In the genomic region with DNA sequence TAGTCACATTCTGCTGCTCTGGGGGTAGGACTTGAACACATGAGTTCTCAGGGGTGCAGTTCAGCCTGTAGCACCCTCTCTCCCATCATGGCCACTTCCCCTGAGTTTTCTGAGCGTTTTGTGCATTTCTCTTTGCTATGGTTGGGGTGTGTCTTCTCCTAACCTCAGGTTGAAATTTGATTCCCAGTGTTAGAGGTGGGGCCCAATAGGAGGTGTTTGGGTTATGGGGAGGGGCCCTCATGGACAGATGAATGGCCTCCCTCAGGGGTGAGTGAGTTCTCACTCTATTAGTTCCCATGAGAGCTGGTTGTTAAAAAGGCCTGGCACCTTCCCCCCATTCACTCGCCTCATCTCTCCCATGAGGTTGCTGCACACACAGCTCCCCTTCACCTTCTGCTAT, we compare ENCODE assay signal across 31 cellular contexts.
DNase-seq lines count a peak whose midpoint lies in the region; ATAC-seq, FAIRE-seq and TF ChIP-seq lines count a peak whose summit lies in the region.
"Had no signal": no experiment of that assay in that cellular context is flagged by ENCODE, and none has a peak within 500 bp of the region (broad histone marks: within the 10 kb centered on the region; RNA-seq: fewer than 3 reads in every experiment).

No MANE protein-coding gene starts in this region.

- no peak for DNase-seq in right atrium auricular region (ENCODE audit: low spot score)
- no peak for DNase-seq in cardiac septum (ENCODE audit: low spot score)
- no peak for DNase-seq in astrocyte (ENCODE audit: low read depth)
- no peak for DNase-seq in fibroblast of lung (ENCODE audit: low read depth in 2 of 2)
- DNase-seq in NCI-H526 (lab: John Stamatoyannopoulos, UW) = no peak
- no peak for DNase-seq in stimulated activated CD4-positive, alpha-beta T cell treated with anti-CD3 and anti-CD28 coated beads, Interleukin-4, amount 100 ng/mL, for 4 hours
- no peak for DNase-seq in T-helper 17 cell
- DNase-seq: activated CD4-positive, alpha-beta T cell treated with anti-CD3 and anti-CD28 coated beads, Interleukin-2, amount 50 U/mL, for 48 hours; activated naive CD8-positive, alpha-beta T cell treated with anti-CD3 and anti-CD28 coated beads, Interleukin-2, amount 50 U/mL, for 24 hours; activated T-cell treated with anti-CD3 and anti-CD28 coated beads, Interleukin-2, amount 50 U/mL, for 48 hours; AML-193; body of pancreas; CD4-positive, alpha-beta T cell; DND-41; effector CD4-positive, alpha-beta T cell; glutamatergic neuron; islet precursor cell; midbrain; naive B cell; NCI-H1092 treated with DMSO at 0.1 percent for 48 hours; NCI-H187; NCI-H2171 treated with DMSO at 0.1 percent for 48 hours; NCI-H510A; nucleus accumbens; small intestine; stimulated activated naive CD8-positive, alpha-beta T cell treated with anti-CD3 and anti-CD28 coated beads, Interleukin-15, Interleukin-2, amounts not matched to agents 100 U/mL and 50 U/mL, for 24 hours; testis had no signal

- H3K27ac ChIP-seq in right atrium auricular region (peak overlapping the region; percentile 76 to 84), astrocyte (ENCODE audit: low read depth, low read length) (peak overlapping the region; percentile 89), fibroblast of lung (ENCODE audit: insufficient read depth, low read length) (peak overlapping the region; percentile 6)
- H3K27ac ChIP-seq: A549, body of pancreas, testis had no signal

- H3K4me3 Mint-ChIP-seq in astrocyte (ENCODE audit: unreplicated experiment) = no peak overlapping the region
- H3K4me3 Mint-ChIP-seq in T-helper 17 cell = no peak overlapping the region
- H3K4me3 Mint-ChIP-seq: activated naive CD8-positive, alpha-beta T cell treated with anti-CD3 and anti-CD28 coated beads, Interleukin-2, amount 50 U/mL, for 24 hours; CD4-positive, alpha-beta T cell; naive B cell had no signal

- H3K9ac ChIP-seq in astrocyte (ENCODE audit: low read length) (peak overlapping the region; percentile 18), fibroblast of lung (ENCODE audit: insufficient read depth, low read length) (no peak overlapping the region)

- H3K4me3 ChIP-seq in right atrium auricular region = no peak overlapping the region
- no peak overlapping the region for H3K4me3 ChIP-seq in astrocyte (ENCODE audit: insufficient read depth, low read depth, low read length)
- H3K4me3 ChIP-seq in fibroblast of lung (replicated peaks in 1 of 4; ENCODE audit: control extremely low read depth in 1 of 4, insufficient read depth in 1 of 4, low read depth in 3 of 4, low read length in 4 of 4) = no peak overlapping the region
- H3K4me3 ChIP-seq: A549, body of pancreas, testis had no signal

- H3K9me3 ChIP-seq in right atrium auricular region (no peaks in the 10 kb centered on the region), astrocyte (ENCODE audit: insufficient read depth, low read depth, low read length) (peaks cover 3% of the 10 kb centered on the region), fibroblast of lung (ENCODE audit: control insufficient read depth, insufficient read depth, low read depth, low read length) (no peaks in the 10 kb centered on the region), T-helper 17 cell (ENCODE audit: control insufficient read depth, low read length, poor library complexity, severe bottlenecking) (no peaks in the 10 kb centered on the region)
- H3K9me3 ChIP-seq: body of pancreas, testis had no signal

- TF ChIP-seq CTCF in right atrium auricular region (IDR thresholded peaks at IDR 0.05) (no peak), astrocyte (IDR thresholded peaks at IDR 0.05; ENCODE audit: insufficient read depth, low read depth, low read length) (no peak), fibroblast of lung (conservative IDR thresholded peaks at IDR 0.05 in 1 of 2, IDR thresholded peaks at IDR 0.05 in 1 of 2; ENCODE audit: low read depth in 1 of 2, low read length in 2 of 2) (no peak)

- no peaks in the 10 kb centered on the region for H3K27me3 ChIP-seq in right atrium auricular region
- H3K27me3 ChIP-seq in astrocyte (ENCODE audit: insufficient read depth, low read length) = no peaks in the 10 kb centered on the region
- H3K27me3 ChIP-seq in fibroblast of lung (ENCODE audit: control insufficient read depth, insufficient read depth, low read length) = no peaks in the 10 kb centered on the region
- H3K27me3 ChIP-seq: testis had no signal

- H3K4me1 ChIP-seq in right atrium auricular region = peaks cover 0 to 16% of the 10 kb centered on the region in 2 donors
- H3K4me1 ChIP-seq in astrocyte (ENCODE audit: insufficient read depth, low read length) = peaks cover 39% of the 10 kb centered on the region
- peaks cover 18% of the 10 kb centered on the region for H3K4me1 ChIP-seq in fibroblast of lung (ENCODE audit: control insufficient read depth, extremely low read depth, insufficient read depth, low read length)
- H3K4me1 ChIP-seq: body of pancreas, testis had no signal

- H3K36me3 Mint-ChIP-seq in astrocyte (ENCODE audit: low read depth, unreplicated experiment) (peaks cover 4% of the 10 kb centered on the region), T-helper 17 cell (ENCODE audit: low read depth) (peaks cover 3% of the 10 kb centered on the region)

- no peaks in the 10 kb centered on the region for H3K36me3 ChIP-seq in right atrium auricular region
- H3K36me3 ChIP-seq in astrocyte (ENCODE audit: insufficient read depth, low read length) = no peaks in the 10 kb centered on the region
- no peaks in the 10 kb centered on the region for H3K36me3 ChIP-seq in fibroblast of lung (ENCODE audit: control insufficient read depth, insufficient read depth, low read length)

- H3K27ac Mint-ChIP-seq in astrocyte (ENCODE audit: unreplicated experiment) (no peak overlapping the region), T-helper 17 cell (no peak overlapping the region)
- H3K27ac Mint-ChIP-seq: activated naive CD8-positive, alpha-beta T cell treated with anti-CD3 and anti-CD28 coated beads, Interleukin-2, amount 50 U/mL, for 24 hours; CD4-positive, alpha-beta T cell had no signal

- ATAC-seq in T-helper 17 cell = no peak
- no peak for ATAC-seq in HG02885 (IDR thresholded peaks at IDR 0.05; ENCODE audit: poor library complexity, unreplicated experiment)
- ATAC-seq: A549; activated CD4-positive, CD25-positive, alpha-beta regulatory T cell treated with anti-CD3 and anti-CD28 coated beads, Interleukin-2, amount 50 U/mL, for 24 hours; activated naive CD8-positive, alpha-beta T cell treated with anti-CD3 and anti-CD28 coated beads, Interleukin-2, amount 50 U/mL, for 24 hours; body of pancreas; stimulated activated naive CD8-positive, alpha-beta T cell treated with anti-CD3 and anti-CD28 coated beads, Interleukin-15, Interleukin-2, amounts not matched to agents 100 U/mL and 50 U/mL, for 24 hours had no signal

- intact Hi-C loops in cardiac septum (cut with DNase I) = no loop called here

- no peaks in the 10 kb centered on the region for H3K79me2 ChIP-seq in astrocyte (ENCODE audit: insufficient read depth, low read length)
- H3K79me2 ChIP-seq in fibroblast of lung (ENCODE audit: control insufficient read depth, insufficient read depth, low read length) = no peaks in the 10 kb centered on the region

- peaks cover 3% of the 10 kb centered on the region for H3K9me3 Mint-ChIP-seq in astrocyte (ENCODE audit: unreplicated experiment)

- no peak for FAIRE-seq in astrocyte (lab: Jason Lieb, UNC)
- FAIRE-seq: A549, small intestine, urothelium cell line had no signal

- no peaks in the 10 kb centered on the region for H4K20me1 ChIP-seq in astrocyte (ENCODE audit: insufficient read depth, low read length)
- H4K20me1 ChIP-seq in fibroblast of lung (ENCODE audit: control insufficient read depth, extremely low read depth, insufficient read depth, low read length) = no peaks in the 10 kb centered on the region

- no peak overlapping the region for H2AFZ ChIP-seq in astrocyte (ENCODE audit: low read depth, low read length)
- H2AFZ ChIP-seq in fibroblast of lung (ENCODE audit: low read length) = no peak overlapping the region

- peaks cover 21% of the 10 kb centered on the region for H3K4me1 Mint-ChIP-seq in astrocyte (ENCODE audit: low read depth, unreplicated experiment)
- H3K4me1 Mint-ChIP-seq in T-helper 17 cell = peaks cover 4% of the 10 kb centered on the region
- H3K4me1 Mint-ChIP-seq: activated naive CD8-positive, alpha-beta T cell treated with anti-CD3 and anti-CD28 coated beads, Interleukin-2, amount 50 U/mL, for 24 hours had no signal

- H3K27me3 Mint-ChIP-seq in astrocyte (ENCODE audit: low read depth, unreplicated experiment) (peaks cover 8% of the 10 kb centered on the region), T-helper 17 cell (peaks cover 14% of the 10 kb centered on the region)

- H3K4me2 ChIP-seq in astrocyte (ENCODE audit: low read length) (peak overlapping the region; percentile 8), fibroblast of lung (ENCODE audit: extremely low read depth, insufficient read depth, low read length) (no peak overlapping the region)
- H3K4me2 ChIP-seq: A549 had no signal

Comparison
In these comparisons a context has a peak if more than half of its experiments do, and no peak if none do; other contexts are left out.
1. H3K27ac ChIP-seq: peak in every context shown above with its lines; median percentile 89 in astrocyte; 80 in right atrium auricular region; 6 in fibroblast of lung.